Comparison of ENCODE assay signal across 7 cellular contexts in genomic region chr6:88958842-88959241, GRCh38.
"Had no signal": no experiment of that assay in that cellular context is flagged by ENCODE, and none has a peak within 500 bp of the region (broad histone marks: within the 10 kb centered on the region; RNA-seq: fewer than 3 reads in every experiment).

No MANE protein-coding gene starts in this region.

- H3K9ac ChIP-seq: KMS-11 had no signal

- FAIRE-seq: HepG2, HTR-8/SVneo had no signal

- H3K27ac ChIP-seq: HL-60, KMS-11 had no signal

- H3K4me2 ChIP-seq: KMS-11 had no signal

- DNase-seq: IMR-90, KBM-7, KG1 had no signal

- ATAC-seq: HepG2 had no signal
